Comparison of ENCODE assay signal across 8 cellular contexts in genomic region chr7:50418086-50418515, GRCh38. TPM values are rescaled to one million over a fixed set of nuclear protein-coding genes. Genes with fewer than 3 reads are reported as not detected.
DNase-seq lines count a peak whose midpoint lies in the region; ATAC-seq lines count a peak whose summit lies in the region.

No MANE protein-coding gene starts in this region.

- H3K4me3 Mint-ChIP-seq in CD8-positive, alpha-beta memory T cell, result no peak overlapping the region
- no peak overlapping the region for H3K4me3 Mint-ChIP-seq in activated CD4-positive, alpha-beta T cell treated with anti-CD3 and anti-CD28 coated beads, Interleukin-2, amount 10 ng/mL, durations not matched to agents 7 days and 5 days

- H3K4me3 ChIP-seq in CD8-positive, alpha-beta memory T cell (ENCODE audit: low read length), result no peak overlapping the region

- H3K9me3 Mint-ChIP-seq in CD8-positive, alpha-beta memory T cell, result no peaks in the 10 kb centered on the region
- H3K9me3 Mint-ChIP-seq in activated CD4-positive, alpha-beta T cell treated with anti-CD3 and anti-CD28 coated beads, Interleukin-2, amount 10 ng/mL, durations not matched to agents 7 days and 5 days, result no peaks in the 10 kb centered on the region

- H3K27ac ChIP-seq in CD8-positive, alpha-beta memory T cell (ENCODE audit: low read depth, low read length), result no peak overlapping the region

- peaks cover 12 to 20% (median 19%) of the 10 kb centered on the region in 3 donors for H3K4me1 Mint-ChIP-seq in CD8-positive, alpha-beta memory T cell
- peaks cover 30% of the 10 kb centered on the region for H3K4me1 Mint-ChIP-seq in activated CD4-positive, alpha-beta T cell treated with anti-CD3 and anti-CD28 coated beads, Interleukin-2, amount 10 ng/mL, durations not matched to agents 7 days and 5 days

- H3K9me3 ChIP-seq in CD8-positive, alpha-beta memory T cell (ENCODE audit: low read length), result no peaks in the 10 kb centered on the region

- CTCF ChIA-PET in CD8-positive, alpha-beta memory T cell (lab: Charles Lee), result interaction anchor here (0.7 to 5.4 kb wide), 49 partner anchors 9 to 350 kb away, joined by 3 to 62 read pairs (median 5); partner anchors contain the start of gene ZPBP
- CTCF ChIA-PET in activated CD4-positive, alpha-beta T cell treated with anti-CD3 and anti-CD28 coated beads, Interleukin-2, amount 10 ng/mL, durations not matched to agents 7 days and 5 days (lab: Charles Lee), result interaction anchor here (0.7 to 2.5 kb wide), 26 partner anchors 9 to 743 kb away, joined by 3 to 16 read pairs (median 4); partner anchors contain the start of genes FIGNL1 and ZPBP

- peaks cover 13% of the 10 kb centered on the region for H3K4me1 ChIP-seq in CD8-positive, alpha-beta memory T cell (ENCODE audit: insufficient read depth, low read length)

- no peaks in the 10 kb centered on the region for H3K27me3 ChIP-seq in CD8-positive, alpha-beta memory T cell (ENCODE audit: insufficient read depth, low read length, poor library complexity, severe bottlenecking)

- no peaks in the 10 kb centered on the region for H3K36me3 Mint-ChIP-seq in CD8-positive, alpha-beta memory T cell
- H3K36me3 Mint-ChIP-seq in activated CD4-positive, alpha-beta T cell treated with anti-CD3 and anti-CD28 coated beads, Interleukin-2, amount 10 ng/mL, durations not matched to agents 7 days and 5 days (ENCODE audit: low read depth), result no peaks in the 10 kb centered on the region

- no peaks in the 10 kb centered on the region for H3K27me3 Mint-ChIP-seq in CD8-positive, alpha-beta memory T cell
- no peaks in the 10 kb centered on the region for H3K27me3 Mint-ChIP-seq in activated CD4-positive, alpha-beta T cell treated with anti-CD3 and anti-CD28 coated beads, Interleukin-2, amount 10 ng/mL, durations not matched to agents 7 days and 5 days

- ATAC-seq in GM19372 (IDR thresholded peaks at IDR 0.05; ENCODE audit: low read depth, unreplicated experiment) (peak; percentile 85), HG03432 (IDR thresholded peaks at IDR 0.05; ENCODE audit: unreplicated experiment) (peak; percentile 86)

- H3K27ac Mint-ChIP-seq in CD8-positive, alpha-beta memory T cell, result no peak overlapping the region
- no peak overlapping the region for H3K27ac Mint-ChIP-seq in activated CD4-positive, alpha-beta T cell treated with anti-CD3 and anti-CD28 coated beads, Interleukin-2, amount 10 ng/mL, durations not matched to agents 7 days and 5 days

- H3K36me3 ChIP-seq in CD8-positive, alpha-beta memory T cell (ENCODE audit: insufficient read depth, low read length), result no peaks in the 10 kb centered on the region

- POLR2A ChIA-PET in CD8-positive, alpha-beta memory T cell (lab: Charles Lee), result interaction anchor here (0.6 to 1.3 kb wide), 3 partner anchors 113 to 213 kb away, joined by 3 to 4 read pairs (median 3); no protein-coding TSS in a partner anchor
- POLR2A ChIA-PET in activated CD4-positive, alpha-beta T cell treated with anti-CD3 and anti-CD28 coated beads, Interleukin-2, amount 10 ng/mL, durations not matched to agents 7 days and 5 days (lab: Charles Lee), result no interaction called here

- peak; percentile 43 to 81 (median 56) for DNase-seq in CD8-positive, alpha-beta memory T cell
- DNase-seq in NCI-H526 (lab: John Stamatoyannopoulos, UW), result peak; percentile 56 to 81
- peak; percentile 85 for DNase-seq in activated CD4-positive, alpha-beta T cell treated with anti-CD3 and anti-CD28 coated beads, Interleukin-2, amount 10 ng/mL, durations not matched to agents 7 days and 5 days
- DNase-seq in dermis microvascular lymphatic vessel endothelial cell (ENCODE audit: low read depth in 2 of 2), result peak; percentile 20 to 77
- DNase-seq in medulla oblongata (ENCODE audit: extremely low spot score), result peak; percentile 83
- peak; percentile 38 to 40 for DNase-seq in stimulated activated CD8-positive, alpha-beta memory T cell treated with anti-CD3 and anti-CD28 coated beads, Interleukin-2, amount 100 ng/mL, for 1 hour (ENCODE audit: low read depth in 2 of 2)

RNA-seq across cellular contexts. Expression of gene FIGNL1, which starts 32.0 kb away (rescaled TPM):
- total RNA-seq in CD8-positive, alpha-beta memory T cell, result 10 to 100 TPM; 45.1 TPM
- 6.8 TPM for polyA plus RNA-seq in CD8-positive, alpha-beta memory T cell
- total RNA-seq in activated CD4-positive, alpha-beta T cell treated with anti-CD3 and anti-CD28 coated beads, Interleukin-2, amount 10 ng/mL, durations not matched to agents 7 days and 5 days, result 10 to 100 TPM; 34.8 to 37.4 TPM
- 18.3 and 19.0 TPM in 2 replicates for total RNA-seq in dermis microvascular lymphatic vessel endothelial cell
